Comparison of ENCODE assay signal across 34 cellular contexts in genomic region chr2:7880561-7880960, GRCh38.
DNase-seq lines count a peak whose midpoint lies in the region; FAIRE-seq and TF ChIP-seq lines count a peak whose summit lies in the region.
"Had no signal": no experiment of that assay in that cellular context is flagged by ENCODE, and none has a peak within 500 bp of the region (broad histone marks: within the 10 kb centered on the region; RNA-seq: fewer than 3 reads in every experiment).

No MANE protein-coding gene starts in this region.

- H3K18ac ChIP-seq in mesendoderm (ENCODE audit: low read length) = peak overlapping the region; percentile 9

- H4K20me1 ChIP-seq in astrocyte (ENCODE audit: insufficient read depth, low read length) (no peaks in the 10 kb centered on the region), osteoblast (ENCODE audit: insufficient read depth, low read length) (no peaks in the 10 kb centered on the region)
- H4K20me1 ChIP-seq: BLaER1 treated with 17β-estradiol and CSF1 and Interleukin-3, amounts not matched to agents 10 nM and 100 nM had no signal

- H3K4me3 Mint-ChIP-seq in astrocyte (ENCODE audit: unreplicated experiment) = no peak overlapping the region
- no peak overlapping the region for H3K4me3 Mint-ChIP-seq in activated T-cell treated with anti-CD3 and anti-CD28 coated beads, Interleukin-2, amount 50 U/mL, for 24 hours
- H3K4me3 Mint-ChIP-seq: activated naive CD8-positive, alpha-beta T cell treated with anti-CD3 and anti-CD28 coated beads for 36 hours; immature natural killer cell; T-helper 1 cell treated with Interleukin-12 subunit alpha and Interleukin-12 subunit beta and Interleukin-4 antibody, amounts not matched to agents 30 μg/mL and 1 μg/mL, for 36 hours had no signal

- no peak overlapping the region for H3K23ac ChIP-seq in mesendoderm (ENCODE audit: low read length)

- H3K79me2 ChIP-seq in astrocyte (ENCODE audit: insufficient read depth, low read length) = no peaks in the 10 kb centered on the region
- H3K79me2 ChIP-seq in mesendoderm (ENCODE audit: control insufficient read depth, insufficient read depth, low read length) = peaks cover 16% of the 10 kb centered on the region
- no peaks in the 10 kb centered on the region for H3K79me2 ChIP-seq in osteoblast (ENCODE audit: insufficient read depth, low read length)

- no peaks in the 10 kb centered on the region for H3K9me3 Mint-ChIP-seq in astrocyte (ENCODE audit: unreplicated experiment)
- H3K9me3 Mint-ChIP-seq in activated T-cell treated with anti-CD3 and anti-CD28 coated beads, Interleukin-2, amount 50 U/mL, for 24 hours = no peaks in the 10 kb centered on the region
- H3K9me3 Mint-ChIP-seq: activated naive CD8-positive, alpha-beta T cell treated with anti-CD3 and anti-CD28 coated beads for 36 hours; immature natural killer cell had no signal

- no peaks in the 10 kb centered on the region for H3K27me3 ChIP-seq in astrocyte (ENCODE audit: insufficient read depth, low read length)
- H3K27me3 ChIP-seq in mesendoderm (ENCODE audit: insufficient read depth, low read length, poor library complexity) = no peaks in the 10 kb centered on the region
- no peaks in the 10 kb centered on the region for H3K27me3 ChIP-seq in osteoblast (ENCODE audit: insufficient read depth, low read length)
- H3K27me3 ChIP-seq: ascending aorta; BLaER1 treated with 17β-estradiol and CSF1 and Interleukin-3, amounts not matched to agents 10 nM and 100 nM; esophagus muscularis mucosa; foreskin keratinocyte; left lung; neutrophil; suprapubic skin had no signal

- peaks cover 21% of the 10 kb centered on the region for H3K27me3 Mint-ChIP-seq in astrocyte (ENCODE audit: low read depth, unreplicated experiment)
- H3K27me3 Mint-ChIP-seq in activated T-cell treated with anti-CD3 and anti-CD28 coated beads, Interleukin-2, amount 50 U/mL, for 24 hours = no peaks in the 10 kb centered on the region
- H3K27me3 Mint-ChIP-seq: activated naive CD8-positive, alpha-beta T cell treated with anti-CD3 and anti-CD28 coated beads for 36 hours had no signal

- H3K4me1 ChIP-seq in ES-I3 (ENCODE audit: insufficient read depth, low read length) = peaks cover 33% of the 10 kb centered on the region
- peaks cover 11% of the 10 kb centered on the region for H3K4me1 ChIP-seq in astrocyte (ENCODE audit: insufficient read depth, low read length)
- peaks cover 6% of the 10 kb centered on the region for H3K4me1 ChIP-seq in mesendoderm (ENCODE audit: control insufficient read depth, low read depth, low read length)
- H3K4me1 ChIP-seq in osteoblast (ENCODE audit: insufficient read depth, low read length) = no peaks in the 10 kb centered on the region
- H3K4me1 ChIP-seq: ascending aorta, foreskin keratinocyte, left lung, suprapubic skin had no signal

- no peak overlapping the region for H4K8ac ChIP-seq in mesendoderm (ENCODE audit: low read depth, low read length)

- H2BK15ac ChIP-seq in mesendoderm (replicated peaks; ENCODE audit: low read depth) = no peak overlapping the region

- TF ChIP-seq CTCF in astrocyte (IDR thresholded peaks at IDR 0.05; ENCODE audit: insufficient read depth, low read depth, low read length) (no peak), osteoblast (IDR thresholded peaks at IDR 0.05; ENCODE audit: extremely low read depth, low read depth, low read length) (no peak)

- peak overlapping the region; percentile 36 for H3K56ac ChIP-seq in mesendoderm (ENCODE audit: low read length)

- peak overlapping the region; percentile 7 for H3K4ac ChIP-seq in mesendoderm (ENCODE audit: low read depth, low read length)

- FAIRE-seq in astrocyte (lab: Jason Lieb, UNC) = no peak
- FAIRE-seq: GM12878, TTC549 had no signal

- H3K9me3 ChIP-seq in ES-I3 (ENCODE audit: control insufficient read depth, insufficient read depth, low read length) (no peaks in the 10 kb centered on the region), astrocyte (ENCODE audit: insufficient read depth, low read depth, low read length) (no peaks in the 10 kb centered on the region), osteoblast (ENCODE audit: low read depth, low read length) (no peaks in the 10 kb centered on the region)
- H3K9me3 ChIP-seq: ascending aorta, esophagus muscularis mucosa, heart right ventricle, left lung, neutrophil, suprapubic skin had no signal

- H3K27ac ChIP-seq in astrocyte (ENCODE audit: low read depth, low read length) (no peak overlapping the region), mesendoderm (ENCODE audit: low read depth, low read length) (peak overlapping the region; percentile 2), osteoblast (ENCODE audit: low read depth, low read length) (no peak overlapping the region)
- H3K27ac ChIP-seq: ascending aorta; BLaER1 treated with 17β-estradiol and CSF1 and Interleukin-3, amounts not matched to agents 10 nM and 100 nM; esophagus muscularis mucosa; foreskin keratinocyte; heart right ventricle; left lung; neutrophil; RWPE1; suprapubic skin had no signal

- H2BK120ac ChIP-seq in mesendoderm (ENCODE audit: low read depth, low read length) = no peak overlapping the region

- peaks cover 24% of the 10 kb centered on the region for H3K4me1 Mint-ChIP-seq in astrocyte (ENCODE audit: low read depth, unreplicated experiment)
- H3K4me1 Mint-ChIP-seq in activated T-cell treated with anti-CD3 and anti-CD28 coated beads, Interleukin-2, amount 50 U/mL, for 24 hours (ENCODE audit: low read depth) = no peaks in the 10 kb centered on the region
- H3K4me1 Mint-ChIP-seq: activated naive CD8-positive, alpha-beta T cell treated with anti-CD3 and anti-CD28 coated beads for 36 hours; immature natural killer cell had no signal

- peaks cover 42% of the 10 kb centered on the region for H3K36me3 ChIP-seq in ES-I3 (ENCODE audit: insufficient read depth, low read length)
- H3K36me3 ChIP-seq in astrocyte (ENCODE audit: insufficient read depth, low read length) = no peaks in the 10 kb centered on the region
- no peaks in the 10 kb centered on the region for H3K36me3 ChIP-seq in mesendoderm (ENCODE audit: control insufficient read depth, insufficient read depth, low read length)
- no peaks in the 10 kb centered on the region for H3K36me3 ChIP-seq in osteoblast (ENCODE audit: insufficient read depth, low read length)
- H3K36me3 ChIP-seq: ascending aorta; BLaER1 treated with 17β-estradiol and CSF1 and Interleukin-3, amounts not matched to agents 10 nM and 100 nM; esophagus muscularis mucosa; heart right ventricle; left lung; neutrophil; suprapubic skin had no signal

- H3K79me1 ChIP-seq in mesendoderm (ENCODE audit: low read length) = peaks cover 9% of the 10 kb centered on the region

- DNase-seq in NCI-H1417 (lab: John Stamatoyannopoulos, UW) = peak in 2 of 3 experiments; percentile 25 to 82
- peak; percentile 36 for DNase-seq in astrocyte (ENCODE audit: low read depth)
- DNase-seq in mesendoderm = no peak
- DNase-seq in effector CD4-positive, alpha-beta T cell = no peak
- no peak for DNase-seq in NK-92 treated with Interleukin-12 subunit alpha and Interleukin-12 subunit beta, amount 100 ng/mL, for 24 hours (lab: John Stamatoyannopoulos, UW)
- DNase-seq in activated T-cell treated with anti-CD3 and anti-CD28 coated beads, Interleukin-2, amount 50 U/mL, for 24 hours = no peak
- no peak for DNase-seq in osteoblast (ENCODE audit: insufficient read length, low spot score, missing footprints)
- DNase-seq: activated CD4-positive, alpha-beta T cell treated with anti-CD3 and anti-CD28 coated beads for 1 hour; activated effector memory CD4-positive, alpha-beta T cell treated with anti-CD3 and anti-CD28 coated beads, Interleukin-2, amount 50 U/mL, for 16 hours; activated naive CD8-positive, alpha-beta T cell treated with anti-CD3 and anti-CD28 coated beads for 36 hours; activated T-cell treated with anti-CD3 and anti-CD28 coated beads for 4 hours; caudate nucleus; cortex of kidney; foreskin keratinocyte; GOT3; heart right ventricle; immature natural killer cell; KBM-7; left lung; NCI-H1436; NCI-H526 treated with DMSO at 0.1 percent for 48 hours; stimulated activated CD4-positive, alpha-beta T cell treated with anti-CD3 and anti-CD28 coated beads, Interleukin-15, amount 100 ng/mL, for 24 hours; stimulated activated naive CD4-positive, alpha-beta T cell had no signal

- H3K4me3 ChIP-seq in astrocyte (ENCODE audit: insufficient read depth, low read depth, low read length) = no peak overlapping the region
- no peak overlapping the region for H3K4me3 ChIP-seq in mesendoderm (ENCODE audit: low read length)
- no peak overlapping the region for H3K4me3 ChIP-seq in osteoblast (ENCODE audit: insufficient read depth, low read length)
- H3K4me3 ChIP-seq: ascending aorta; BLaER1 treated with 17β-estradiol and CSF1 and Interleukin-3, amounts not matched to agents 10 nM and 100 nM; esophagus muscularis mucosa; GM12878; heart right ventricle; left lung; SK-N-MC; suprapubic skin had no signal

- H4K5ac ChIP-seq in mesendoderm (ENCODE audit: low read length) = no peak overlapping the region

- no peaks in the 10 kb centered on the region for H3K36me3 Mint-ChIP-seq in astrocyte (ENCODE audit: low read depth, unreplicated experiment)
- no peaks in the 10 kb centered on the region for H3K36me3 Mint-ChIP-seq in activated T-cell treated with anti-CD3 and anti-CD28 coated beads, Interleukin-2, amount 50 U/mL, for 24 hours (ENCODE audit: low read depth)
- H3K36me3 Mint-ChIP-seq: activated naive CD8-positive, alpha-beta T cell treated with anti-CD3 and anti-CD28 coated beads for 36 hours; immature natural killer cell had no signal

- H2AK5ac ChIP-seq in mesendoderm (ENCODE audit: low read length) = no peak overlapping the region

- peak overlapping the region; percentile 35 for H3K27ac Mint-ChIP-seq in astrocyte (ENCODE audit: unreplicated experiment)
- H3K27ac Mint-ChIP-seq in activated T-cell treated with anti-CD3 and anti-CD28 coated beads, Interleukin-2, amount 50 U/mL, for 24 hours = no peak overlapping the region
- H3K27ac Mint-ChIP-seq: activated naive CD8-positive, alpha-beta T cell treated with anti-CD3 and anti-CD28 coated beads for 36 hours; immature natural killer cell; T-helper 1 cell treated with Interleukin-12 subunit alpha and Interleukin-12 subunit beta and Interleukin-4 antibody, amounts not matched to agents 30 μg/mL and 1 μg/mL, for 36 hours had no signal

- no peak overlapping the region for H2BK5ac ChIP-seq in mesendoderm (ENCODE audit: low read length)

- no CpG with 5 or more reads among the region's 2 CpGs for WGBS in mesendoderm (ENCODE audit: extremely low coverage, insufficient coverage, low lambda C conversion rate)

- H3K4me2 ChIP-seq in astrocyte (ENCODE audit: low read length) (no peak overlapping the region), mesendoderm (ENCODE audit: low read length) (no peak overlapping the region), osteoblast (ENCODE audit: insufficient read depth, low read length) (no peak overlapping the region)
- H3K4me2 ChIP-seq: BLaER1 treated with 17β-estradiol and CSF1 and Interleukin-3, amounts not matched to agents 10 nM and 100 nM had no signal

- no peak overlapping the region for H2AFZ ChIP-seq in astrocyte (ENCODE audit: low read depth, low read length)
- no peak overlapping the region for H2AFZ ChIP-seq in osteoblast (ENCODE audit: low read length)

- H3K9ac ChIP-seq in ES-I3 (ENCODE audit: low read depth, low read length) = peak overlapping the region; percentile 56
- H3K9ac ChIP-seq in astrocyte (ENCODE audit: low read length) = no peak overlapping the region
- peak overlapping the region; percentile 3 for H3K9ac ChIP-seq in mesendoderm (ENCODE audit: low read length)
- H3K9ac ChIP-seq: BLaER1 treated with 17β-estradiol and CSF1 and Interleukin-3, amounts not matched to agents 10 nM and 100 nM had no signal

Comparison
In these comparisons a context has a peak if more than half of its experiments do, and no peak if none do; other contexts are left out.
1. DNase-seq: peak in NCI-H1417 (2 of 3) and astrocyte (single experiment); none in mesendoderm (single experiment), effector CD4-positive, alpha-beta T cell (single experiment), NK-92 treated with Interleukin-12 subunit alpha and Interleukin-12 subunit beta, amount 100 ng/mL, for 24 hours (single experiment), activated T-cell treated with anti-CD3 and anti-CD28 coated beads, Interleukin-2, amount 50 U/mL, for 24 hours (single experiment) and osteoblast (single experiment).